Comparison of ENCODE assay signal across 1 cellular context in the genomic region with DNA sequence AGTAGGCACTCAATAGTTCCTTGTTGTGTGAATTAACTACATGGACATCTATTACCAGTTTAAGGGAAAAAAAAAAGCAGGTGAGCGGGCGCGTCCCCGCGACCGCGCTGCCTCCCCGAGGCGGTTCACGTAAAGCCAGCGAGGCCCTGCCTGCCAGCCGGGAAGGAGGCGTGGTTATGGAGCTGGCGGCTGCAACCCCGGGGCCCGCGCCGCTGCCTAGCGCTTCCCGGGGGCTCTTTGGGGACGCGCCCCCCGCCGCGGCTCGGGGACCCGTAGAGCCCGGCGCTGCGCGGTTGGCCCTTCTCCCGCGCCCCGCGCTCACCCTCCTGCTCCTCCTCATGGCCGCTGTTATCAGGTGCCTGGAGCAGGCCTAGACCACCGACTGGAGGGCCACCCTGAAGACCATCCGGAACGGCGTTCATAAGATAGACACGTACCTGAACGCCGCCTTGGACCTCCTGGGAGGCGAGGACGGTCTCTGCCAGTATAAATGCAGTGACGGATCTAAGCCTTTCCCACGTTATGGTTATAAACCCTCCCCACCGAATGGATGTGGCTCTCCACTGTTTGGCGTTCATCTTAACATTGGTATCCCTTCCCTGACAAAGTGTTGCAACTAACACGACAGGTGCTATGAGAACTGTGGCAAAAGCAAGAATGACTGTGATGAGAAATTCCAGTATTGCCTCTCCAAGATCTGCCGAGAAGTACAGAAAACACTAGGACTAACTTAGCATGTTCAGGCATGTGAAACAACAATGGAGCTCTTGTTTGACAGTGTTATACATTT.
TF ChIP-seq lines count a peak whose summit lies in the region.

No MANE protein-coding gene starts in this region.

TF ChIP-seq in H1, 55 proteins besides CTCF, POLR2A, EP300 and RAD21:
- TF ChIP-seq ASH2L (IDR thresholded peaks at IDR 0.05; ENCODE audit: low read length): peak; percentile 65
- TF ChIP-seq NRF1 (IDR thresholded peaks at IDR 0.05; ENCODE audit: low read depth, low read length): no peak
- TF ChIP-seq CREB1 (IDR thresholded peaks at IDR 0.05): 0 out of 2 replicates have a peak, but pooled peaks have one; percentile 23
- 0 out of 4 replicates have a peak, but pooled peaks of 1 of the 2 experiments have one; percentile 38 for TF ChIP-seq SIN3A (conservative IDR thresholded peaks at IDR 0.05 in 1 of 2, IDR thresholded peaks at IDR 0.05 in 1 of 2; ENCODE audit: low read depth in 1 of 2, low read length in 2 of 2)
- no peak for TF ChIP-seq CHD1 (IDR thresholded peaks at IDR 0.05; ENCODE audit: low read depth, low read length)
- TF ChIP-seq SAP30 (IDR thresholded peaks at IDR 0.05; ENCODE audit: insufficient read depth, insufficient replicate concordance, low read length): no peak
- no peak for TF ChIP-seq HDAC2 (IDR thresholded peaks at IDR 0.05; ENCODE audit: borderline replicate concordance in 1 of 2, low read depth in 2 of 2, low read length in 2 of 2)
- peak; percentile 68 for TF ChIP-seq KDM4A (IDR thresholded peaks at IDR 0.05; ENCODE audit: low read depth, low read length, severe bottlenecking)
- TF ChIP-seq TAF1 (IDR thresholded peaks at IDR 0.05; ENCODE audit: low read depth, low read length): no peak
- TF ChIP-seq, protein P1, sequence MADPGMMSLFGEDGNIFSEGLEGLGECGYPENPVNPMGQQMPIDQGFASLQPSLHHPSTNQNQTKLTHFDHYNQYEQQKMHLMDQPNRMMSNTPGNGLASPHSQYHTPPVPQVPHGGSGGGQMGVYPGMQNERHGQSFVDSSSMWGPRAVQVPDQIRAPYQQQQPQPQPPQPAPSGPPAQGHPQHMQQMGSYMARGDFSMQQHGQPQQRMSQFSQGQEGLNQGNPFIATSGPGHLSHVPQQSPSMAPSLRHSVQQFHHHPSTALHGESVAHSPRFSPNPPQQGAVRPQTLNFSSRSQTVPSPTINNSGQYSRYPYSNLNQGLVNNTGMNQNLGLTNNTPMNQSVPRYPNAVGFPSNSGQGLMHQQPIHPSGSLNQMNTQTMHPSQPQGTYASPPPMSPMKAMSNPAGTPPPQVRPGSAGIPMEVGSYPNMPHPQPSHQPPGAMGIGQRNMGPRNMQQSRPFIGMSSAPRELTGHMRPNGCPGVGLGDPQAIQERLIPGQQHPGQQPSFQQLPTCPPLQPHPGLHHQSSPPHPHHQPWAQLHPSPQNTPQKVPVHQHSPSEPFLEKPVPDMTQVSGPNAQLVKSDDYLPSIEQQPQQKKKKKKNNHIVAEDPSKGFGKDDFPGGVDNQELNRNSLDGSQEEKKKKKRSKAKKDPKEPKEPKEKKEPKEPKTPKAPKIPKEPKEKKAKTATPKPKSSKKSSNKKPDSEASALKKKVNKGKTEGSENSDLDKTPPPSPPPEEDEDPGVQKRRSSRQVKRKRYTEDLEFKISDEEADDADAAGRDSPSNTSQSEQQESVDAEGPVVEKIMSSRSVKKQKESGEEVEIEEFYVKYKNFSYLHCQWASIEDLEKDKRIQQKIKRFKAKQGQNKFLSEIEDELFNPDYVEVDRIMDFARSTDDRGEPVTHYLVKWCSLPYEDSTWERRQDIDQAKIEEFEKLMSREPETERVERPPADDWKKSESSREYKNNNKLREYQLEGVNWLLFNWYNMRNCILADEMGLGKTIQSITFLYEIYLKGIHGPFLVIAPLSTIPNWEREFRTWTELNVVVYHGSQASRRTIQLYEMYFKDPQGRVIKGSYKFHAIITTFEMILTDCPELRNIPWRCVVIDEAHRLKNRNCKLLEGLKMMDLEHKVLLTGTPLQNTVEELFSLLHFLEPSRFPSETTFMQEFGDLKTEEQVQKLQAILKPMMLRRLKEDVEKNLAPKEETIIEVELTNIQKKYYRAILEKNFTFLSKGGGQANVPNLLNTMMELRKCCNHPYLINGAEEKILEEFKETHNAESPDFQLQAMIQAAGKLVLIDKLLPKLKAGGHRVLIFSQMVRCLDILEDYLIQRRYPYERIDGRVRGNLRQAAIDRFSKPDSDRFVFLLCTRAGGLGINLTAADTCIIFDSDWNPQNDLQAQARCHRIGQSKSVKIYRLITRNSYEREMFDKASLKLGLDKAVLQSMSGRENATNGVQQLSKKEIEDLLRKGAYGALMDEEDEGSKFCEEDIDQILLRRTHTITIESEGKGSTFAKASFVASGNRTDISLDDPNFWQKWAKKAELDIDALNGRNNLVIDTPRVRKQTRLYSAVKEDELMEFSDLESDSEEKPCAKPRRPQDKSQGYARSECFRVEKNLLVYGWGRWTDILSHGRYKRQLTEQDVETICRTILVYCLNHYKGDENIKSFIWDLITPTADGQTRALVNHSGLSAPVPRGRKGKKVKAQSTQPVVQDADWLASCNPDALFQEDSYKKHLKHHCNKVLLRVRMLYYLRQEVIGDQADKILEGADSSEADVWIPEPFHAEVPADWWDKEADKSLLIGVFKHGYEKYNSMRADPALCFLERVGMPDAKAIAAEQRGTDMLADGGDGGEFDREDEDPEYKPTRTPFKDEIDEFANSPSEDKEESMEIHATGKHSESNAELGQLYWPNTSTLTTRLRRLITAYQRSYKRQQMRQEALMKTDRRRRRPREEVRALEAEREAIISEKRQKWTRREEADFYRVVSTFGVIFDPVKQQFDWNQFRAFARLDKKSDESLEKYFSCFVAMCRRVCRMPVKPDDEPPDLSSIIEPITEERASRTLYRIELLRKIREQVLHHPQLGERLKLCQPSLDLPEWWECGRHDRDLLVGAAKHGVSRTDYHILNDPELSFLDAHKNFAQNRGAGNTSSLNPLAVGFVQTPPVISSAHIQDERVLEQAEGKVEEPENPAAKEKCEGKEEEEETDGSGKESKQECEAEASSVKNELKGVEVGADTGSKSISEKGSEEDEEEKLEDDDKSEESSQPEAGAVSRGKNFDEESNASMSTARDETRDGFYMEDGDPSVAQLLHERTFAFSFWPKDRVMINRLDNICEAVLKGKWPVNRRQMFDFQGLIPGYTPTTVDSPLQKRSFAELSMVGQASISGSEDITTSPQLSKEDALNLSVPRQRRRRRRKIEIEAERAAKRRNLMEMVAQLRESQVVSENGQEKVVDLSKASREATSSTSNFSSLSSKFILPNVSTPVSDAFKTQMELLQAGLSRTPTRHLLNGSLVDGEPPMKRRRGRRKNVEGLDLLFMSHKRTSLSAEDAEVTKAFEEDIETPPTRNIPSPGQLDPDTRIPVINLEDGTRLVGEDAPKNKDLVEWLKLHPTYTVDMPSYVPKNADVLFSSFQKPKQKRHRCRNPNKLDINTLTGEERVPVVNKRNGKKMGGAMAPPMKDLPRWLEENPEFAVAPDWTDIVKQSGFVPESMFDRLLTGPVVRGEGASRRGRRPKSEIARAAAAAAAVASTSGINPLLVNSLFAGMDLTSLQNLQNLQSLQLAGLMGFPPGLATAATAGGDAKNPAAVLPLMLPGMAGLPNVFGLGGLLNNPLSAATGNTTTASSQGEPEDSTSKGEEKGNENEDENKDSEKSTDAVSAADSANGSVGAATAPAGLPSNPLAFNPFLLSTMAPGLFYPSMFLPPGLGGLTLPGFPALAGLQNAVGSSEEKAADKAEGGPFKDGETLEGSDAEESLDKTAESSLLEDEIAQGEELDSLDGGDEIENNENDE (IDR thresholded peaks at IDR 0.05; ENCODE audit: insufficient replicate concordance, low read length): no peak
- TF ChIP-seq BCL11A (IDR thresholded peaks at IDR 0.05; ENCODE audit: low read depth in 2 of 2, low read length in 2 of 2): no peak
- TF ChIP-seq NANOG (IDR thresholded peaks at IDR 0.05; ENCODE audit: insufficient read depth, low read depth, low read length, poor library complexity, severe bottlenecking): no peak
- TF ChIP-seq CBX5 (IDR thresholded peaks at IDR 0.05; ENCODE audit: low read depth, low read length): no peak
- TF ChIP-seq TEAD4 (IDR thresholded peaks at IDR 0.05; ENCODE audit: low read depth, low read length): no peak
- no peak for TF ChIP-seq KDM5A (IDR thresholded peaks at IDR 0.05; ENCODE audit: low read length)
- no peak for TF ChIP-seq SP1 (IDR thresholded peaks at IDR 0.05; ENCODE audit: low read depth, low read length)
- no peak for TF ChIP-seq SP4 (IDR thresholded peaks at IDR 0.05; ENCODE audit: low read length)
